Comparison of ENCODE assay signal across 9 cellular contexts in the genomic region with DNA sequence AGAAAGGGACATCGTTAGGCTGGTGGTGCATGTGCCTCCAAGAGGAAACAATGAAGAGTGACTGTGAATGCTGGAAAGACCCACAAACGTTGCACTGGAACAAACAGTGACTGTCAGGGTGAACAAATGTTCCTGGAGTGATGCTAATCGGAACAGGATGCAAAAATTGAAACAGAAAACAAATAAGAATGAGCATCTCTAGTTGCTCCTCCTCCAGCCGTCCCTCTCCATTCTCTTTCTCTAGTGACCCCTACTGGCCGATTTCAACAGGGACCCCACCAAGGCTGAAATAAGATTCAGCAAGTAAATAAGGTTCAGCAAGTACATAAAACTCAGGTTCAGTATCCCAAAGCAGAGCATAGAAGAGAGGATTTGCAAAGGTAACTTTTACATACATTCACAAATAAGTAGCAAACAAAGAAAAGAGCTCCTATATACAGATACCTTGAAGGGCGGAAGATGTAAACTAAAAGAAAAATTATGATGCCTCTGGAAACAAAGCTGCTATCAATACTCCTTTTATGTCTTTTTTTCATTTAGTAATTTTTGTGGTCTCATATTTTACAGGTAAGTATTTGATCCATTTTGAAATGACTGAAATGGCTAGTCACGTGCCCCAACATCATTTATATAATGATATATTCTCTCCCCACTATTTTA.
DNase-seq lines count a peak whose midpoint lies in the region; ATAC-seq and TF ChIP-seq lines count a peak whose summit lies in the region.
"Had no signal": no experiment of that assay in that cellular context is flagged by ENCODE, and none has a peak within 500 bp of the region (broad histone marks: within the 10 kb centered on the region; RNA-seq: fewer than 3 reads in every experiment).

No MANE protein-coding gene starts in this region.

- ATAC-seq in GM18868 (IDR thresholded peaks at IDR 0.05; ENCODE audit: unreplicated experiment) (peak; percentile 67), GM18907 (IDR thresholded peaks at IDR 0.05; ENCODE audit: unreplicated experiment) (no peak), HG02678 (IDR thresholded peaks at IDR 0.05; ENCODE audit: unreplicated experiment) (no peak)

- peak; percentile 23 to 45 for TF ChIP-seq CTCF in brain (conservative IDR thresholded peaks at IDR 0.05)

- H3K4me1 Mint-ChIP-seq in brain = peaks cover 9% of the 10 kb centered on the region

- H3K27ac Mint-ChIP-seq in brain = no peak overlapping the region
- H3K27ac Mint-ChIP-seq: T-helper 1 cell treated with Interleukin-12 subunit alpha and Interleukin-12 subunit beta and Interleukin-4 antibody, amounts not matched to agents 30 μg/mL and 1 μg/mL, for 36 hours had no signal

- peak overlapping the region in 2 of 5 experiments; percentile 38 to 52 for H3K4me3 Mint-ChIP-seq in brain
- H3K4me3 Mint-ChIP-seq: T-helper 1 cell treated with Interleukin-12 subunit alpha and Interleukin-12 subunit beta and Interleukin-4 antibody, amounts not matched to agents 30 μg/mL and 1 μg/mL, for 36 hours had no signal

- DNase-seq in CD1c-positive myeloid dendritic cell (ENCODE audit: extremely low spot score) (peak; percentile 33), NCI-H460 (ENCODE audit: extremely low read depth, low read depth) (peak; percentile 26), lung microvascular endothelial cell (ENCODE audit: low read depth in 2 of 2) (peak; percentile 24 to 40), ureter (ENCODE audit: low spot score) (no peak)

- no peaks in the 10 kb centered on the region for H3K36me3 Mint-ChIP-seq in brain

- H3K27me3 Mint-ChIP-seq in brain = peaks cover 2% of the 10 kb centered on the region

- no peaks in the 10 kb centered on the region for H3K9me3 Mint-ChIP-seq in brain
- H3K9me3 Mint-ChIP-seq: T-helper 1 cell treated with Interleukin-12 subunit alpha and Interleukin-12 subunit beta and Interleukin-4 antibody, amounts not matched to agents 30 μg/mL and 1 μg/mL, for 36 hours had no signal
